In the genomic region with DNA sequence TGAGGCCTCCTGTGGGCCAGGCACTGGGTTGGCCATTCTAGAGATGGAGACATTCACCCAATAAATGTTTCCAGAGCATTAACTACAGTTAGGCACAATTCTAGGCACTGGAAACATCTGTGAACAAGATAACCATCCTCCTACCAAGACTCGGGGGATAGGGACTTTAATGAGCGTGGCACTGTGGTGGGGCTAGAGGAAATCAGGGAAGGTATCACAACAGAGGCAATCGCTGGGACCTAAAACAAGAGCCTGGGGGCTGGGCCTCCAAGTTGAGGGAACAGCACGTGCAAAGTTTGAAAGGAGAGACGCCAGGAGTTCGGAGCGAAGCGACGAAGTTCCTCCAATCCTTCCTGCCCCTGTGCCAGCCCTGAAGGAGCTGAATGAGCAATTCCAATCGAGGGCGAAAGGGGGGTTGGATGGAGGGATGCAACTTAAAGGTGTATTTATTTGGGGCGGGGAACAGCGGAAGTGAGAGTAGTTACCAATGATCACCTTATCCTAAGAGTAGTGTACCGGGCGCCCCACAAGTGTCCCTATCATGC, we compare ENCODE assay signal across 1 cellular context.
TF ChIP-seq lines count a peak whose summit lies in the region.

No MANE protein-coding gene starts in this region.

TF ChIP-seq in neural cell, 6 proteins besides CTCF, POLR2A, EP300 and RAD21 (continued from another document):
- no peak for TF ChIP-seq POLR2AphosphoS5 (IDR thresholded peaks at IDR 0.05)
- no peak for TF ChIP-seq SMC3 (conservative IDR thresholded peaks at IDR 0.05; ENCODE audit: poor library complexity)
- no peak for TF ChIP-seq TAF1 (IDR thresholded peaks at IDR 0.05; ENCODE audit: low read depth)
